12 cellular contexts compared by ENCODE assay signal in genomic region chr7:140902305-140902953, GRCh38. TPM values are rescaled to one million over a fixed set of nuclear protein-coding genes. Genes with fewer than 3 reads are reported as not detected.
A peak's percentile ranks its signal among the peaks of the same experiment; 100 is the strongest.
DNase-seq lines count a peak whose midpoint lies in the region; ATAC-seq and TF ChIP-seq lines count a peak whose summit lies in the region.
"Had no signal": no experiment of that assay in that cellular context is flagged by ENCODE, and none has a peak within 500 bp of the region (broad histone marks: within the 10 kb centered on the region; RNA-seq: fewer than 3 reads in every experiment).

No MANE protein-coding gene starts in this region.

- peak overlapping the region; percentile 51 for H3K27ac ChIP-seq in CD4-positive, CD25-positive, alpha-beta regulatory T cell (ENCODE audit: insufficient read depth, low read length, poor library complexity, severe bottlenecking)
- H3K27ac ChIP-seq in smooth muscle cell (ENCODE audit: low read depth) = no peak overlapping the region

- H3K27me3 Mint-ChIP-seq in CD4-positive, CD25-positive, alpha-beta regulatory T cell = no peaks in the 10 kb centered on the region
- H3K27me3 Mint-ChIP-seq in T-helper 17 cell = no peaks in the 10 kb centered on the region

- H3K4me2 ChIP-seq in smooth muscle cell = no peak overlapping the region

- H3K36me3 ChIP-seq in CD4-positive, CD25-positive, alpha-beta regulatory T cell (ENCODE audit: control insufficient read depth, insufficient read depth, low read length) = no peaks in the 10 kb centered on the region
- no peaks in the 10 kb centered on the region for H3K36me3 ChIP-seq in smooth muscle cell (ENCODE audit: low read depth)

- peaks cover 5% of the 10 kb centered on the region for H3K4me1 ChIP-seq in CD4-positive, CD25-positive, alpha-beta regulatory T cell (ENCODE audit: control insufficient read depth, insufficient read depth, low read length, poor library complexity, severe bottlenecking)
- H3K4me1 ChIP-seq in smooth muscle cell (ENCODE audit: low read depth) = peaks cover 18% of the 10 kb centered on the region

- no peak overlapping the region for H3K9ac ChIP-seq in smooth muscle cell (ENCODE audit: low read depth)

- ATAC-seq in CD4-positive, CD25-positive, alpha-beta regulatory T cell (ENCODE audit: low read depth in 2 of 2) = peak in 1 of 2 donors; percentile 34
- ATAC-seq in GM19043 (IDR thresholded peaks at IDR 0.05; ENCODE audit: low read depth, unreplicated experiment) (peak; percentile 67), HG02885 (IDR thresholded peaks at IDR 0.05; ENCODE audit: poor library complexity, unreplicated experiment) (peak; percentile 70), T-helper 17 cell (peak; percentile 73)

- 92% methylated on average over 2 of the region's 2 CpGs for WGBS in smooth muscle cell (ENCODE audit: low lambda C conversion rate)

- peaks cover 44 to 67% (median 48%) of the 10 kb centered on the region in 4 donors for H3K4me1 Mint-ChIP-seq in CD4-positive, CD25-positive, alpha-beta regulatory T cell
- H3K4me1 Mint-ChIP-seq in T-helper 17 cell = peaks cover 32% of the 10 kb centered on the region

- peaks cover 3% of the 10 kb centered on the region for H3K36me3 Mint-ChIP-seq in CD4-positive, CD25-positive, alpha-beta regulatory T cell
- no peaks in the 10 kb centered on the region for H3K36me3 Mint-ChIP-seq in T-helper 17 cell (ENCODE audit: low read depth)

- DNase-seq in CD4-positive, CD25-positive, alpha-beta regulatory T cell = peak in 2 of 3 donors; percentile 42 to 51
- DNase-seq in T-helper 17 cell = no peak
- no peak for DNase-seq in DMS153 (lab: John Stamatoyannopoulos, UW)
- no peak for DNase-seq in AG08396 (ENCODE audit: low spot score)
- no peak for DNase-seq in smooth muscle cell (lab: John Stamatoyannopoulos, UW; ENCODE audit: unreplicated experiment)
- no peak for DNase-seq in NCI-H1092 treated with DMSO at 0.1 percent for 48 hours (lab: John Stamatoyannopoulos, UW)
- DNase-seq: amygdala, HCEC 1CT, NCI-H1930 had no signal

- peak overlapping the region; percentile 43 for H3K4me3 ChIP-seq in CD4-positive, CD25-positive, alpha-beta regulatory T cell (ENCODE audit: low read depth, low read length)
- no peak overlapping the region for H3K4me3 ChIP-seq in smooth muscle cell

- peak overlapping the region; percentile 74 to 88 (median 76) for H3K27ac Mint-ChIP-seq in CD4-positive, CD25-positive, alpha-beta regulatory T cell
- H3K27ac Mint-ChIP-seq in T-helper 17 cell = peak overlapping the region; percentile 83
- H3K27ac Mint-ChIP-seq: CD14-positive monocyte had no signal

- H3F3A ChIP-seq in smooth muscle cell (ENCODE audit: low read depth) = no peaks in the 10 kb centered on the region

- no peaks in the 10 kb centered on the region for H3K9me3 ChIP-seq in CD4-positive, CD25-positive, alpha-beta regulatory T cell (ENCODE audit: control insufficient read depth in 2 of 2, low read length in 2 of 2)
- no peaks in the 10 kb centered on the region for H3K9me3 ChIP-seq in T-helper 17 cell (ENCODE audit: control insufficient read depth, low read length, poor library complexity, severe bottlenecking)
- no peaks in the 10 kb centered on the region for H3K9me3 ChIP-seq in smooth muscle cell (replicated peaks; ENCODE audit: low read depth)

- TF ChIP-seq CTCF in smooth muscle cell (IDR thresholded peaks at IDR 0.05; ENCODE audit: borderline replicate concordance, insufficient read depth, poor library complexity, severe bottlenecking) = no peak

- peaks cover 91% of the 10 kb centered on the region for H3K79me2 ChIP-seq in smooth muscle cell (ENCODE audit: low read depth)

- no peak overlapping the region for H2AFZ ChIP-seq in smooth muscle cell (ENCODE audit: low read depth)

- peaks cover 0 to 6% (median 0%) of the 10 kb centered on the region in 7 donors for H3K9me3 Mint-ChIP-seq in CD4-positive, CD25-positive, alpha-beta regulatory T cell

- H3K27me3 ChIP-seq in CD4-positive, CD25-positive, alpha-beta regulatory T cell (ENCODE audit: control insufficient read depth, insufficient read depth, low read length) = no peaks in the 10 kb centered on the region
- H3K27me3 ChIP-seq in smooth muscle cell (ENCODE audit: low read depth) = no peaks in the 10 kb centered on the region

- peak overlapping the region in 3 of 4 donors; percentile 10 to 73 (median 64) for H3K4me3 Mint-ChIP-seq in CD4-positive, CD25-positive, alpha-beta regulatory T cell
- peak overlapping the region; percentile 65 for H3K4me3 Mint-ChIP-seq in T-helper 17 cell
- H3K4me3 Mint-ChIP-seq: CD14-positive monocyte had no signal

- peaks cover 95% of the 10 kb centered on the region for H4K20me1 ChIP-seq in smooth muscle cell (ENCODE audit: low read depth)

RNA-seq across cellular contexts. Expression of gene BRAF, which starts 22.3 kb away (rescaled TPM):
- 60.8 TPM for total RNA-seq in CD4-positive, CD25-positive, alpha-beta regulatory T cell
- 10 to 100 TPM in 1 of 4 donors, 1 to 10 TPM in 3; 6.9 to 10.1 (median 8.3) TPM for polyA plus RNA-seq in CD4-positive, CD25-positive, alpha-beta regulatory T cell
- total RNA-seq in T-helper 17 cell = 10 to 100 TPM; 56.1 to 59.6 TPM
- total RNA-seq in smooth muscle cell = 28.9 and 29.4 TPM in 2 replicates
- polyA plus RNA-seq in smooth muscle cell = 6.5 and 9.1 TPM in 2 replicates

Comparison
In these comparisons a context has a peak if more than half of its experiments do, and no peak if none do; other contexts are left out.
1. DNase-seq: peak in CD4-positive, CD25-positive, alpha-beta regulatory T cell (2 of 3); none in T-helper 17 cell (0 of 3), DMS153 (single experiment), AG08396 (single experiment), smooth muscle cell (single experiment) and NCI-H1092 treated with DMSO at 0.1 percent for 48 hours (single experiment).